In genomic region chr15:67407709-67408257, GRCh38 we compare ENCODE assay signal across 18 cellular contexts.
A peak's percentile ranks its signal among the peaks of the same experiment; 100 is the strongest.
DNase-seq lines count a peak whose midpoint lies in the region; ATAC-seq and TF ChIP-seq lines count a peak whose summit lies in the region.
"Had no signal": no experiment of that assay in that cellular context is flagged by ENCODE, and none has a peak within 500 bp of the region (broad histone marks: within the 10 kb centered on the region; RNA-seq: fewer than 3 reads in every experiment).

No MANE protein-coding gene starts in this region.

- H3K4me1 Mint-ChIP-seq in nephron progenitor cell = peaks cover 40% of the 10 kb centered on the region
- H3K4me1 Mint-ChIP-seq: naive thymus-derived CD8-positive, alpha-beta T cell had no signal

- DNase-seq in NCI-H2081 (lab: John Stamatoyannopoulos, UW) = peak; percentile 12 to 59
- no peak for DNase-seq in NCI-H2081 treated with DMSO at 0.1 percent for 48 hours (lab: John Stamatoyannopoulos, UW)
- DNase-seq in NCI-H1417 treated with DMSO at 0.1 percent for 48 hours (lab: John Stamatoyannopoulos, UW) = peak; percentile 87
- DNase-seq in NCI-H748 (lab: John Stamatoyannopoulos, UW; ENCODE audit: unreplicated experiment) = peak; percentile 89
- DNase-seq in nephron progenitor cell = no peak
- no peak for DNase-seq in HUDEP-2 (lab: John Stamatoyannopoulos, UW; ENCODE audit: unreplicated experiment in 76 of 76)
- DNase-seq in GM13976 (ENCODE audit: low spot score) = no peak
- DNase-seq: 8988T; activated CD8-positive, alpha-beta memory T cell treated with anti-CD3 and anti-CD28 coated beads, Interleukin-2, amount 50 U/mL, for 48 hours; AML-193; foreskin fibroblast; IMR-90; left lung; naive thymus-derived CD8-positive, alpha-beta T cell; pancreas; SK-N-SH; trophoblast cell had no signal

- H3K27ac Mint-ChIP-seq in nephron progenitor cell = peak overlapping the region; percentile 50

- H3K27me3 Mint-ChIP-seq in nephron progenitor cell (ENCODE audit: low read depth, poor library complexity) = no peaks in the 10 kb centered on the region
- H3K27me3 Mint-ChIP-seq: naive thymus-derived CD8-positive, alpha-beta T cell had no signal

- TF ChIP-seq CTCF in nephron progenitor cell (IDR thresholded peaks at IDR 0.05) (no peak), GM13976 (IDR thresholded peaks at IDR 0.05; ENCODE audit: borderline replicate concordance, control extremely low read depth, extremely low read depth, insufficient read depth, missing control alignments) (no peak)

- H3K9me3 Mint-ChIP-seq in nephron progenitor cell = no peaks in the 10 kb centered on the region
- H3K9me3 Mint-ChIP-seq: naive thymus-derived CD8-positive, alpha-beta T cell had no signal

- in situ Hi-C loops in GM13976 (cut with MboI; ENCODE audit: low sequenced_read_pairs, unreplicated experiment) = no loop called here

- no peaks in the 10 kb centered on the region for H3K36me3 Mint-ChIP-seq in nephron progenitor cell (ENCODE audit: low read depth)

- no peak overlapping the region for H3K4me3 Mint-ChIP-seq in nephron progenitor cell
- H3K4me3 Mint-ChIP-seq: naive thymus-derived CD8-positive, alpha-beta T cell had no signal

- ATAC-seq in esophagus mucosa = no peak
- ATAC-seq: left lung; naive thymus-derived CD8-positive, alpha-beta T cell; pancreas had no signal

Comparison
In these comparisons a context has a peak if more than half of its experiments do, and no peak if none do; other contexts are left out.
1. DNase-seq: peak in NCI-H2081 (2 of 2), NCI-H1417 treated with DMSO at 0.1 percent for 48 hours (single experiment) and NCI-H748 (single experiment); none in NCI-H2081 treated with DMSO at 0.1 percent for 48 hours (single experiment), nephron progenitor cell (single experiment), HUDEP-2 (0 of 76) and GM13976 (single experiment).